Comparison of ENCODE assay signal across 8 cellular contexts in the genomic region with DNA sequence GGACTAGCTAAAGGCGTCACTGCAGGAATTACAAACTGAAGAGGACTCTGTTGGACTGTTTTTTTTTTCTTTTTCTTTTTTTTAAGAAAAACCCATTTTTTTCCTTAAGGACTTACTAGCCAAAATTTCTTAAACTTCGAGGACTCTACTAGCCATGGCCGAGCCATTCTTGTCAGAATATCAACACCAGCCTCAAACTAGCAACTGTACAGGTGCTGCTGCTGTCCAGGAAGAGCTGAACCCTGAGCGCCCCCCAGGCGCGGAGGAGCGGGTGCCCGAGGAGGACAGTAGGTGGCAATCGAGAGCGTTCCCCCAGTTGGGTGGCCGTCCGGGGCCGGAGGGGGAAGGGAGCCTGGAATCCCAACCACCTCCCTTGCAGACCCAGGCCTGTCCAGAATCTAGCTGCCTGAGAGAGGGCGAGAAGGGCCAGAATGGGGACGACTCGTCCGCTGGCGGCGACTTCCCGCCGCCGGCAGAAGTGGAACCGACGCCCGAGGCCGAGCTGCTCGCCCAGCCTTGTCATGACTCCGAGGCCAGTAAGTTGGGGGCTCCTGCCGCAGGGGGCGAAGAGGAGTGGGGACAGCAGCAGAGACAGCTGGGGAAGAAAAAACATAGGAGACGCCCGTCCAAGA. TPM values are rescaled to one million over a fixed set of nuclear protein-coding genes. Genes with fewer than 3 reads are reported as not detected.
DNase-seq lines count a peak whose midpoint lies in the region; ATAC-seq and TF ChIP-seq lines count a peak whose summit lies in the region.

No MANE protein-coding gene starts in this region.

- H3K27me3 Mint-ChIP-seq in activated CD8-positive, alpha-beta memory T cell treated with anti-CD3 and anti-CD28 coated beads, Interleukin-2, amount 10 ng/mL, durations not matched to agents 7 days and 5 days = peaks cover 2% of the 10 kb centered on the region

- H3K4me1 ChIP-seq in effector memory CD4-positive, alpha-beta T cell (ENCODE audit: control insufficient read depth, insufficient read depth, low read length, poor library complexity, severe bottlenecking) = peaks cover 27% of the 10 kb centered on the region
- H3K4me1 ChIP-seq in lung (ENCODE audit: control insufficient read depth in 2 of 2, insufficient read depth in 2 of 2, low read length in 2 of 2) = peaks cover 5 to 8% of the 10 kb centered on the region in 2 donors

- H3K9me3 ChIP-seq in effector memory CD4-positive, alpha-beta T cell (ENCODE audit: control insufficient read depth, low read length) = no peaks in the 10 kb centered on the region
- no peaks in the 10 kb centered on the region for H3K9me3 ChIP-seq in lung (ENCODE audit: control insufficient read depth in 2 of 2, insufficient read depth in 1 of 2, low read length in 1 of 2)

- peaks cover 12% of the 10 kb centered on the region for H3K36me3 Mint-ChIP-seq in activated CD8-positive, alpha-beta memory T cell treated with anti-CD3 and anti-CD28 coated beads, Interleukin-2, amount 10 ng/mL, durations not matched to agents 7 days and 5 days

- H3K4me3 ChIP-seq in effector memory CD4-positive, alpha-beta T cell (ENCODE audit: insufficient read depth, low read depth, low read length, poor library complexity, severe bottlenecking) = peak overlapping the region; percentile 76
- peak overlapping the region; percentile 80 for H3K4me3 ChIP-seq in lung

- DNase-seq in GM04504 (ENCODE audit: low read depth) (peak; percentile 71), HT1080 (ENCODE audit: low read depth) (peak; percentile 82), NOMO-1 (lab: John Stamatoyannopoulos, UW; ENCODE audit: unreplicated experiment in 2 of 2) (peak; percentile 67 to 72), lung (ENCODE audit: low spot score) (peak; percentile 84)
- peak; percentile 91 for DNase-seq in activated CD8-positive, alpha-beta memory T cell treated with anti-CD3 and anti-CD28 coated beads, Interleukin-2, amount 10 ng/mL, durations not matched to agents 7 days and 5 days
- DNase-seq in effector memory CD4-positive, alpha-beta T cell = peak; percentile 43 to 62 (median 51)
- DNase-seq in stimulated activated CD8-positive, alpha-beta memory T cell treated with anti-CD3 and anti-CD28 coated beads, Interleukin-12 subunit alpha, Interleukin-12 subunit beta, amount 100 ng/mL, for 1 hour (ENCODE audit: low read depth) = peak; percentile 61

- H3K4me3 Mint-ChIP-seq in activated CD8-positive, alpha-beta memory T cell treated with anti-CD3 and anti-CD28 coated beads, Interleukin-2, amount 10 ng/mL, durations not matched to agents 7 days and 5 days = peak overlapping the region; percentile 99

- H3K27ac ChIP-seq in effector memory CD4-positive, alpha-beta T cell (ENCODE audit: insufficient read depth, low read length, poor library complexity, severe bottlenecking) = peak overlapping the region; percentile 87
- H3K27ac ChIP-seq in lung (ENCODE audit: low read depth in 1 of 2, low read length in 1 of 2) = peak overlapping the region; percentile 92 to 95

- 0 to 1% methylated on average over 32 of the region's 32 CpGs for WGBS in lung, 2 donors

- CTCF ChIA-PET in activated CD8-positive, alpha-beta memory T cell treated with anti-CD3 and anti-CD28 coated beads, Interleukin-2, amount 10 ng/mL, durations not matched to agents 7 days and 5 days (lab: Charles Lee) = interaction anchor here (0.7 to 24.7 kb wide), 25 partner anchors 13 to 373 kb away, joined by 3 to 583 read pairs (median 6); a partner anchor contains a TSS

- peak overlapping the region; percentile 100 for H3K27ac Mint-ChIP-seq in activated CD8-positive, alpha-beta memory T cell treated with anti-CD3 and anti-CD28 coated beads, Interleukin-2, amount 10 ng/mL, durations not matched to agents 7 days and 5 days

- peak; percentile 38 for ATAC-seq in activated CD8-positive, alpha-beta memory T cell treated with anti-CD3 and anti-CD28 coated beads, Interleukin-2, amount 10 ng/mL, durations not matched to agents 7 days and 5 days
- peak; percentile 25 for ATAC-seq in lung (ENCODE audit: insufficient read depth, low FRiP score)
- no peak for ATAC-seq in HG02571 (IDR thresholded peaks at IDR 0.05; ENCODE audit: unreplicated experiment)

- no peaks in the 10 kb centered on the region for H3K27me3 ChIP-seq in effector memory CD4-positive, alpha-beta T cell (replicated peaks; ENCODE audit: control insufficient read depth, insufficient read depth, low read length, poor library complexity, severe bottlenecking)
- H3K27me3 ChIP-seq in lung (ENCODE audit: control insufficient read depth, insufficient read depth) = no peaks in the 10 kb centered on the region

- peaks cover 40% of the 10 kb centered on the region for H3K4me1 Mint-ChIP-seq in activated CD8-positive, alpha-beta memory T cell treated with anti-CD3 and anti-CD28 coated beads, Interleukin-2, amount 10 ng/mL, durations not matched to agents 7 days and 5 days

- peak; percentile 37 for TF ChIP-seq CTCF in lung (IDR thresholded peaks at IDR 0.05; ENCODE audit: control extremely low read depth, extremely low read depth)

- no peaks in the 10 kb centered on the region for H3K9me3 Mint-ChIP-seq in activated CD8-positive, alpha-beta memory T cell treated with anti-CD3 and anti-CD28 coated beads, Interleukin-2, amount 10 ng/mL, durations not matched to agents 7 days and 5 days (ENCODE audit: low read depth)

- H3K36me3 ChIP-seq in effector memory CD4-positive, alpha-beta T cell (ENCODE audit: control insufficient read depth, insufficient read depth, low read length) = no peaks in the 10 kb centered on the region
- H3K36me3 ChIP-seq in lung (ENCODE audit: control insufficient read depth in 2 of 2, insufficient read depth in 2 of 2, low read length in 2 of 2) = no peaks in the 10 kb centered on the region

RNA-seq across cellular contexts. Expression of a gene that starts 0.9 kb away (rescaled TPM):
- 17.9 and 45.7 TPM in 2 replicates for total RNA-seq in HT1080 (2014; rRNA removed; shearing (Covaris generic))
- 31.1 and 31.4 TPM in 2 replicates for polyA plus RNA-seq in HT1080 (2015; cell fraction: cytosol; rRNA removed)
- 47.8 and 47.9 TPM in 2 replicates for polyA plus RNA-seq in HT1080 (2015; cell fraction: nucleus; rRNA removed)
- 10 to 100 TPM; 40.2 to 42.4 TPM for total RNA-seq in activated CD8-positive, alpha-beta memory T cell treated with anti-CD3 and anti-CD28 coated beads, Interleukin-2, amount 10 ng/mL, durations not matched to agents 7 days and 5 days
- 10 to 100 TPM; 25.3 to 34.4 TPM for total RNA-seq in lung
- polyA plus RNA-seq in lung = 10 to 100 TPM; 14.5 to 18.7 TPM

RNA-seq across cellular contexts. Expression of a gene that starts 12.5 kb away (rescaled TPM):
- total RNA-seq in HT1080 (2014; rRNA removed; shearing (Covaris generic)) = 7.6 and 11.2 TPM in 2 replicates
- 7.5 and 8.4 TPM in 2 replicates for polyA plus RNA-seq in HT1080 (2015; cell fraction: cytosol; rRNA removed)
- polyA plus RNA-seq in HT1080 (2015; cell fraction: nucleus; rRNA removed) = 6.5 and 12.5 TPM in 2 replicates
- total RNA-seq in activated CD8-positive, alpha-beta memory T cell treated with anti-CD3 and anti-CD28 coated beads, Interleukin-2, amount 10 ng/mL, durations not matched to agents 7 days and 5 days = 1 to 10 TPM; 6.9 to 7.5 TPM
- total RNA-seq in lung = 10 to 100 TPM in 1 of 2 donors, 1 to 10 TPM in 1; 7.6 to 10.6 TPM
- polyA plus RNA-seq in lung = 1 to 10 TPM; 4.3 to 6.5 TPM

RNA-seq across cellular contexts. Expression of a gene that starts 13.7 kb away (rescaled TPM):
- total RNA-seq in HT1080 (2014; rRNA removed; shearing (Covaris generic)) = 3.4 and 3.5 TPM in 2 replicates
- polyA plus RNA-seq in HT1080 (2015; cell fraction: cytosol; rRNA removed) = 5.4 and 6.3 TPM in 2 replicates
- 18.7 and 25.0 TPM in 2 replicates for polyA plus RNA-seq in HT1080 (2015; cell fraction: nucleus; rRNA removed)
- total RNA-seq in activated CD8-positive, alpha-beta memory T cell treated with anti-CD3 and anti-CD28 coated beads, Interleukin-2, amount 10 ng/mL, durations not matched to agents 7 days and 5 days = 10 to 100 TPM; 14.9 to 20.6 TPM
- total RNA-seq in lung = 10 to 100 TPM; 12.6 to 12.7 TPM
- polyA plus RNA-seq in lung = 10 to 100 TPM in 1 of 2 donors, 1 to 10 TPM in 1; 7.8 to 15.7 TPM

RNA-seq across cellular contexts. Expression of a gene that starts 16.8 kb away (rescaled TPM):
- total RNA-seq in HT1080 (2014; rRNA removed; shearing (Covaris generic)) = 56.2 and 63.9 TPM in 2 replicates
- polyA plus RNA-seq in HT1080 (2015; cell fraction: cytosol; rRNA removed) = 72.3 and 229 TPM in 2 replicates
- 40.1 and 50.9 TPM in 2 replicates for polyA plus RNA-seq in HT1080 (2015; cell fraction: nucleus; rRNA removed)
- total RNA-seq in activated CD8-positive, alpha-beta memory T cell treated with anti-CD3 and anti-CD28 coated beads, Interleukin-2, amount 10 ng/mL, durations not matched to agents 7 days and 5 days = 1 to 10 TPM; 2.6 to 5.2 TPM
- 10 to 100 TPM in 1 of 2 donors, 1 to 10 TPM in 1; 3.6 to 43.3 TPM for total RNA-seq in lung
- polyA plus RNA-seq in lung = 10 to 100 TPM; 13.6 to 24.2 TPM
